8 cellular contexts compared by ENCODE assay signal in genomic region chr3:152834354-152835310, GRCh38. TPM values are rescaled to one million over a fixed set of nuclear protein-coding genes. Genes with fewer than 3 reads are reported as not detected.
DNase-seq lines count a peak whose midpoint lies in the region; ATAC-seq, FAIRE-seq and TF ChIP-seq lines count a peak whose summit lies in the region.

Gene P2RY1 (plus strand): TSS chr3:152835131. CDS start chr3:152835783, 652 bp downstream.

- H3K9ac ChIP-seq in GM12878 (ENCODE audit: control insufficient read depth, insufficient read depth, low read length): peak within 1 kb of the TSS; percentile 76

- 0 out of 2 replicates have a peak, but pooled peaks have one; percentile 5 for TF ChIP-seq RAD21 in GM12878 (IDR thresholded peaks at IDR 0.05; ENCODE audit: insufficient read depth, low read depth, low read length)

- intact Hi-C loops in OCI-LY7 (cut with micrococcal nuclease; ENCODE audit: unreplicated experiment): no loop called here
- intact Hi-C loops in GM12878 (cut with micrococcal nuclease; ENCODE audit: unreplicated experiment): loop anchor here (10.0 kb wide), 1 partner anchor 360 kb away; no protein-coding TSS in a partner anchor

- H3K4me1 ChIP-seq in OCI-LY7 (ENCODE audit: insufficient read depth, low read length, poor library complexity, severe bottlenecking) (no peaks in the 10 kb centered on the region), GM12878 (ENCODE audit: control insufficient read depth, insufficient read depth, low read length) (no peaks in the 10 kb centered on the region)

- no peaks in the 10 kb centered on the region; a peak in 1 of 4 replicates for H3K27me3 ChIP-seq in GM12878 (replicated peaks in 1 of 2; ENCODE audit: control insufficient read depth in 2 of 2, insufficient read depth in 2 of 2, low read length in 1 of 2)

- peak; percentile 85 for TF ChIP-seq POLR2A in GM12878 (IDR thresholded peaks at IDR 0.05; ENCODE audit: low read depth, low read length)

- H4K20me1 ChIP-seq in OCI-LY7 (ENCODE audit: insufficient read depth, low read length): no peaks in the 10 kb centered on the region
- H4K20me1 ChIP-seq in GM12878 (ENCODE audit: control insufficient read depth, insufficient read depth): no peaks in the 10 kb centered on the region

- CTCF ChIA-PET in OCI-LY7 (lab: Charles Lee; ENCODE audit: unreplicated experiment) (no interaction called here), GM12878 (lab: Yijun Ruan, JAX) (interaction anchor here (0.6 to 0.7 kb wide), 2 partner anchors 8 to 766 kb away, joined by 3 read pairs; no protein-coding TSS in a partner anchor)

- H3K4me3 ChIP-seq in OCI-LY7 (ENCODE audit: low read depth, low read length, poor library complexity, severe bottlenecking) (peak within 1 kb of the TSS; percentile 58), GM12878 (peak within 1 kb of the TSS; percentile 65)

- TF ChIP-seq EP300 in GM12878 (IDR thresholded peaks at IDR 0.05; ENCODE audit: borderline replicate concordance in 1 of 2, control insufficient read depth in 1 of 2, low read depth in 2 of 2, low read length in 2 of 2): no peak

- DNase-seq in DMS53 treated with DMSO at 0.1 percent for 48 hours (lab: John Stamatoyannopoulos, UW; ENCODE audit: unreplicated experiment) (peak; percentile 62), OCI-LY7 (ENCODE audit: low spot score) (peak; percentile 41), GM12878 (ENCODE audit: low read depth, low spot score) (peak; percentile 57), iPS DF 4.7 (ENCODE audit: extremely low read depth, low spot score) (peak; percentile 44), renal cortical epithelial cell (ENCODE audit: low read depth) (peak; percentile 13), GOT3 (lab: John Stamatoyannopoulos, UW) (no peak)

- FAIRE-seq in GM12878 (lab: Jason Lieb, UNC): peak; percentile 92

- H3K9me3 ChIP-seq in OCI-LY7 (ENCODE audit: low read length): no peaks in the 10 kb centered on the region
- H3K9me3 ChIP-seq in GM12878 (replicated peaks; ENCODE audit: control insufficient read depth, insufficient read depth, low read length): no peaks in the 10 kb centered on the region

- no peaks in the 10 kb centered on the region for H3K9me2 ChIP-seq in OCI-LY7 (ENCODE audit: insufficient read depth, low read length)

- WGBS in GM12878 (ENCODE audit: insufficient coverage, insufficient replicate concordance, low lambda C conversion rate, missing lambda C conversion rate): under 1% methylated on average over 61 of the region's 69 CpGs

- in situ Hi-C loops in GM12878 (cut with MboI): no loop called here

- POLR2A ChIA-PET in OCI-LY7 (lab: Charles Lee) (interaction anchor here (0.5 to 0.7 kb wide), 3 partner anchors 11 to 207 kb away, joined by 3 read pairs; no protein-coding TSS in a partner anchor), GM12878 (lab: Charles Lee) (no interaction called here)

- RAD21 ChIA-PET in GM12878 (lab: Charles Lee; ENCODE audit: unreplicated experiment): no interaction called here

- H2AFZ ChIP-seq in OCI-LY7 (ENCODE audit: low read length) (peak within 1 kb of the TSS; percentile 65; the same call in 1 of the 2 replicates), GM12878 (ENCODE audit: control insufficient read depth, low read depth, low read length) (peak within 1 kb of the TSS; percentile 78)

- H3K4me2 ChIP-seq in OCI-LY7 (ENCODE audit: low read length): peak within 1 kb of the TSS; percentile 57
- peak within 1 kb of the TSS; percentile 95 for H3K4me2 ChIP-seq in GM12878 (ENCODE audit: control insufficient read depth, insufficient read depth)

- H3K27ac ChIP-seq in OCI-LY7 (ENCODE audit: low read depth, low read length, poor library complexity, severe bottlenecking) (no peak within 1 kb of the TSS), GM12878 (ENCODE audit: control insufficient read depth, insufficient read depth) (peak within 1 kb of the TSS; percentile 41)

- ATAC-seq in GM19452 (IDR thresholded peaks at IDR 0.05; ENCODE audit: unreplicated experiment) (peak; percentile 76), HG03460 (IDR thresholded peaks at IDR 0.05; ENCODE audit: unreplicated experiment) (peak; percentile 77), GM12878 (peak; percentile 88)

- no peaks in the 10 kb centered on the region for H3K36me3 ChIP-seq in OCI-LY7 (ENCODE audit: insufficient read depth, low read length)
- no peaks in the 10 kb centered on the region for H3K36me3 ChIP-seq in GM12878 (ENCODE audit: control insufficient read depth in 2 of 2, insufficient read depth in 2 of 2, low read length in 1 of 2)

- BruUV-seq in OCI-LY7 (replicated peaks; lab: Mats Ljungman, UMichigan) (no TSS peak), GM12878 (replicated peaks; lab: Mats Ljungman, UMichigan) (no TSS peak)

- SMC1A ChIA-PET in GM12878 (lab: Charles Lee; ENCODE audit: uncharacterized antibody, unreplicated experiment): no interaction called here

- H3K79me2 ChIP-seq in OCI-LY7 (ENCODE audit: insufficient read depth, low read depth, low read length): no peaks in the 10 kb centered on the region
- H3K79me2 ChIP-seq in GM12878 (ENCODE audit: control insufficient read depth, insufficient read depth, low read length): peaks cover 3% of the 10 kb centered on the region

- TF ChIP-seq CTCF in OCI-LY7 (conservative IDR thresholded peaks at IDR 0.05; ENCODE audit: low read length) (no peak), GM12878 (IDR thresholded peaks at IDR 0.05 in 2 of 3, conservative IDR thresholded peaks at IDR 0.05 in 1 of 3; ENCODE audit: control insufficient read depth in 2 of 3, extremely low read depth in 1 of 3, insufficient read depth in 1 of 3, low read depth in 3 of 3, low read length in 3 of 3) (no peak)

TF ChIP-seq in GM12878, 131 proteins besides CTCF, POLR2A, EP300 and RAD21 (continues in another document):
- TF ChIP-seq RUNX3 (IDR thresholded peaks at IDR 0.05; ENCODE audit: low read length): peak; percentile 33
- TF ChIP-seq HDAC6 (IDR thresholded peaks at IDR 0.05; ENCODE audit: unreplicated experiment): peak; percentile 97
- peak; percentile 49; the same call in 1 of the 2 replicates for TF ChIP-seq POLR2AphosphoS5 (IDR thresholded peaks at IDR 0.05; ENCODE audit: low read length)
- TF ChIP-seq, protein P1, sequence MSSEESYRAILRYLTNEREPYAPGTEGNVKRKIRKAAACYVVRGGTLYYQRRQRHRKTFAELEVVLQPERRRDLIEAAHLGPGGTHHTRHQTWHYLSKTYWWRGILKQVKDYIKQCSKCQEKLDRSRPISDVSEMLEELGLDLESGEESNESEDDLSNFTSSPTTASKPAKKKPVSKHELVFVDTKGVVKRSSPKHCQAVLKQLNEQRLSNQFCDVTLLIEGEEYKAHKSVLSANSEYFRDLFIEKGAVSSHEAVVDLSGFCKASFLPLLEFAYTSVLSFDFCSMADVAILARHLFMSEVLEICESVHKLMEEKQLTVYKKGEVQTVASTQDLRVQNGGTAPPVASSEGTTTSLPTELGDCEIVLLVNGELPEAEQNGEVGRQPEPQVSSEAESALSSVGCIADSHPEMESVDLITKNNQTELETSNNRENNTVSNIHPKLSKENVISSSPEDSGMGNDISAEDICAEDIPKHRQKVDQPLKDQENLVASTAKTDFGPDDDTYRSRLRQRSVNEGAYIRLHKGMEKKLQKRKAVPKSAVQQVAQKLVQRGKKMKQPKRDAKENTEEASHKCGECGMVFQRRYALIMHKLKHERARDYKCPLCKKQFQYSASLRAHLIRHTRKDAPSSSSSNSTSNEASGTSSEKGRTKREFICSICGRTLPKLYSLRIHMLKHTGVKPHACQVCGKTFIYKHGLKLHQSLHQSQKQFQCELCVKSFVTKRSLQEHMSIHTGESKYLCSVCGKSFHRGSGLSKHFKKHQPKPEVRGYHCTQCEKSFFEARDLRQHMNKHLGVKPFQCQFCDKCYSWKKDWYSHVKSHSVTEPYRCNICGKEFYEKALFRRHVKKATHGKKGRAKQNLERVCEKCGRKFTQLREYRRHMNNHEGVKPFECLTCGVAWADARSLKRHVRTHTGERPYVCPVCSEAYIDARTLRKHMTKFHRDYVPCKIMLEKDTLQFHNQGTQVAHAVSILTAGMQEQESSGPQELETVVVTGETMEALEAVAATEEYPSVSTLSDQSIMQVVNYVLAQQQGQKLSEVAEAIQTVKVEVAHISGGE (CRISPR knock-in tag; IDR thresholded peaks at IDR 0.05): no peak
- 0 out of 2 replicates have a peak, but pooled peaks have one; percentile 14 for TF ChIP-seq CREM (IDR thresholded peaks at IDR 0.05; ENCODE audit: low read depth)
- no peak for TF ChIP-seq SP1 (IDR thresholded peaks at IDR 0.05; ENCODE audit: low read depth, low read length)
- TF ChIP-seq CBX5 (IDR thresholded peaks at IDR 0.05; ENCODE audit: low read depth): peak; percentile 74; the same call in 1 of the 2 replicates
- 0 out of 2 replicates have a peak, but pooled peaks have one; percentile 19 for TF ChIP-seq TCF3 (IDR thresholded peaks at IDR 0.05; ENCODE audit: borderline replicate concordance, insufficient read depth, low read depth, low read length)
- TF ChIP-seq IKZF2 (IDR thresholded peaks at IDR 0.05): 0 out of 4 replicates have a peak, but pooled peaks of 1 of the 2 experiments have one; percentile 11
- 0 out of 2 replicates have a peak, but pooled peaks have one; percentile 28 for TF ChIP-seq IKZF1 (conservative IDR thresholded peaks at IDR 0.05)

RNA-seq across cellular contexts. Expression of gene P2RY1, which starts in this region (rescaled TPM):
- not detected in 2 replicates for total RNA-seq in OCI-LY7 (2014; rRNA removed; shearing (Covaris generic))
- not detected in 2 replicates for total RNA-seq in OCI-LY7 (2022)
- total RNA-seq in GM12878 (2013; cell fraction: nucleolus; rRNA removed): 0.92 and 0.93 TPM in 2 replicates
- total RNA-seq in GM12878 (2014; rRNA removed): 3.3 and 4.2 TPM in 2 replicates
- 3.1 and 3.4 TPM in 2 replicates for total RNA-seq in GM12878 (2014; rRNA removed; fragmentation: Illumina TruSeq; extraction: Trizol)
- 3.1 and 3.3 TPM in 2 replicates for total RNA-seq in GM12878 (2021)
- 0.87 TPM for polyA plus RNA-seq in GM12878 (2011; ENCODE audit: low read depth)
- 0.01 TPM in 2 replicates for polyA plus RNA-seq in GM12878 (2011; rRNA removed)
- 0.02 TPM in 1 of 2 replicates, not detected in the other for polyA plus RNA-seq in GM12878 (2011; cell fraction: cytosol; rRNA removed)
- polyA plus RNA-seq in GM12878 (2011; cell fraction: nucleus; rRNA removed): 0.04 TPM in 2 replicates
- 2.0 and 2.2 TPM in 2 replicates for polyA plus RNA-seq in GM12878 (2012)
- 2.4 and 3.1 TPM in 2 replicates for polyA plus RNA-seq in GM12878 (2014; fragmentation: Illumina TruSeq; extraction: Trizol)
- polyA plus RNA-seq in GM12878 (2014; fragmentation: Nextera tagmentation; extraction: Ambion mirVana): under 1 TPM; 0.58 to 0.66 TPM
- polyA plus RNA-seq in GM12878 (2014; rRNA removed): 1.9 and 2.3 TPM in 2 replicates
- 1 to 10 TPM; 1.1 to 1.4 TPM for polyA plus RNA-seq in GM12878 (2016; fragmentation: Nextera tagmentation; extraction: Ambion mirVana)
- under 0.01 TPM in 1 of 2 replicates, not detected in the other for polyA minus RNA-seq in GM12878 (2011; rRNA and poly(A)+ RNA removed)
- not detected in 2 replicates for polyA minus RNA-seq in GM12878 (2011; cell fraction: cytosol; rRNA and poly(A)+ RNA removed)
- polyA minus RNA-seq in GM12878 (2011; cell fraction: nucleus; rRNA and poly(A)+ RNA removed): 0.10 and 0.12 TPM in 2 replicates
- total RNA-seq in renal cortical epithelial cell: 0.05 and 0.17 TPM in 2 replicates

Comparison
In these comparisons a context has a peak if more than half of its experiments do, and no peak if none do; other contexts are left out.
1. Peak in DNase-seq, H3K4me3 ChIP-seq and H3K4me2 ChIP-seq in OCI-LY7; RNA of the gene not detected or under 1 TPM.
2. Peak in DNase-seq in renal cortical epithelial cell; RNA of the gene not detected or under 1 TPM.